23 cellular contexts compared by ENCODE assay signal in genomic region chr10:101513733-101514132, GRCh38.
DNase-seq lines count a peak whose midpoint lies in the region; ATAC-seq, FAIRE-seq and TF ChIP-seq lines count a peak whose summit lies in the region.
"Had no signal": no experiment of that assay in that cellular context is flagged by ENCODE, and none has a peak within 500 bp of the region (broad histone marks: within the 10 kb centered on the region; RNA-seq: fewer than 3 reads in every experiment).

No MANE protein-coding gene starts in this region.

- no peak overlapping the region for H3K4me3 ChIP-seq in A549
- H3K4me3 ChIP-seq in astrocyte (ENCODE audit: insufficient read depth, low read depth, low read length) = no peak overlapping the region
- no peak overlapping the region for H3K4me3 ChIP-seq in endodermal cell (ENCODE audit: low read length)
- no peak overlapping the region for H3K4me3 ChIP-seq in dorsolateral prefrontal cortex
- H3K4me3 ChIP-seq: BLaER1 treated with 17β-estradiol and CSF1 and Interleukin-3, amounts not matched to agents 10 nM and 100 nM; GM12878 had no signal

- H3K9me3 Mint-ChIP-seq in astrocyte (ENCODE audit: unreplicated experiment) (no peaks in the 10 kb centered on the region), endodermal cell (peaks cover 2% of the 10 kb centered on the region)
- no peaks in the 10 kb centered on the region for H3K9me3 Mint-ChIP-seq in effector memory CD8-positive, alpha-beta T cell
- H3K9me3 Mint-ChIP-seq: CD4-positive, alpha-beta T cell; CD8-positive, alpha-beta T cell had no signal

- WGBS in A549 (ENCODE audit: missing lambda C conversion rate) = 80% methylated on average over 2 of the region's 2 CpGs
- WGBS in endodermal cell (ENCODE audit: insufficient coverage in 1 of 2, insufficient read length in 1 of 2), 2 experiments = 98 to 100% methylated on average over 2 of the region's 2 CpGs

- H3K4me3 Mint-ChIP-seq in astrocyte (ENCODE audit: unreplicated experiment) = no peak overlapping the region
- no peak overlapping the region for H3K4me3 Mint-ChIP-seq in effector memory CD8-positive, alpha-beta T cell
- H3K4me3 Mint-ChIP-seq in endodermal cell = no peak overlapping the region
- H3K4me3 Mint-ChIP-seq: B cell; CD4-positive, alpha-beta T cell; CD8-positive, alpha-beta T cell had no signal

- H3K79me2 ChIP-seq in astrocyte (ENCODE audit: insufficient read depth, low read length) = no peaks in the 10 kb centered on the region

- POLR2A ChIA-PET in A549 (lab: Yijun Ruan, JAX) = no interaction called here

- H3K9me3 ChIP-seq in A549 = 0 out of 3 replicates have a peak, but pooled peaks cover 4% of the 10 kb centered on the region
- no peaks in the 10 kb centered on the region for H3K9me3 ChIP-seq in astrocyte (ENCODE audit: insufficient read depth, low read depth, low read length)
- H3K9me3 ChIP-seq in endodermal cell (ENCODE audit: control insufficient read depth, low read length) = peaks cover 7% of the 10 kb centered on the region
- H3K9me3 ChIP-seq: Caco-2 had no signal

- ATAC-seq in A549 = no peak
- no peak for ATAC-seq in effector memory CD8-positive, alpha-beta T cell (replicated peaks)
- ATAC-seq: CD8-positive, alpha-beta T cell; GM12878 had no signal

- H2AFZ ChIP-seq in astrocyte (ENCODE audit: low read depth, low read length) = no peak overlapping the region

- H3K27me3 Mint-ChIP-seq in astrocyte (ENCODE audit: low read depth, unreplicated experiment) (no peaks in the 10 kb centered on the region), endodermal cell (ENCODE audit: insufficient read depth) (no peaks in the 10 kb centered on the region)
- no peaks in the 10 kb centered on the region for H3K27me3 Mint-ChIP-seq in effector memory CD8-positive, alpha-beta T cell
- H3K27me3 Mint-ChIP-seq: B cell; CD4-positive, alpha-beta T cell had no signal

- H3K27ac ChIP-seq in A549 (no peak overlapping the region), astrocyte (ENCODE audit: low read depth, low read length) (no peak overlapping the region), endodermal cell (ENCODE audit: low read depth, low read length) (no peak overlapping the region), dorsolateral prefrontal cortex (no peak overlapping the region)
- H3K27ac ChIP-seq: BLaER1 treated with 17β-estradiol and CSF1 and Interleukin-3, amounts not matched to agents 10 nM and 100 nM; C4-2B had no signal

- no peak for TF ChIP-seq POLR2A in A549 (IDR thresholded peaks at IDR 0.05; ENCODE audit: low read length)

- H3K27ac Mint-ChIP-seq in astrocyte (ENCODE audit: unreplicated experiment) (no peak overlapping the region), endodermal cell (no peak overlapping the region)
- H3K27ac Mint-ChIP-seq in effector memory CD8-positive, alpha-beta T cell = no peak overlapping the region
- H3K27ac Mint-ChIP-seq: B cell; CD4-positive, alpha-beta T cell; CD8-positive, alpha-beta T cell had no signal

- CTCF ChIA-PET in A549 (lab: Yijun Ruan, JAX) = interaction anchor here (0.6 to 2.0 kb wide), 6 partner anchors 22 to 1684 kb away, joined by 3 to 5 read pairs (median 4); no protein-coding TSS in a partner anchor

- peaks cover 2% of the 10 kb centered on the region for H3K4me1 Mint-ChIP-seq in astrocyte (ENCODE audit: low read depth, unreplicated experiment)
- H3K4me1 Mint-ChIP-seq in effector memory CD8-positive, alpha-beta T cell (ENCODE audit: low read depth in 2 of 2) = peaks cover 0 to 12% of the 10 kb centered on the region in 2 donors
- H3K4me1 Mint-ChIP-seq in endodermal cell = peaks cover 6% of the 10 kb centered on the region
- H3K4me1 Mint-ChIP-seq: B cell had no signal

- intact Hi-C loops in dorsolateral prefrontal cortex (cut with DNase I) = no loop called here

- no peak overlapping the region for H3K9ac ChIP-seq in astrocyte (ENCODE audit: low read length)
- H3K9ac ChIP-seq in endodermal cell (ENCODE audit: extremely low read depth, low read length, poor library complexity, severe bottlenecking) = no peak overlapping the region
- H3K9ac ChIP-seq: BLaER1 treated with 17β-estradiol and CSF1 and Interleukin-3, amounts not matched to agents 10 nM and 100 nM had no signal

- H4K20me1 ChIP-seq in astrocyte (ENCODE audit: insufficient read depth, low read length) = peaks cover 9% of the 10 kb centered on the region
- H4K20me1 ChIP-seq: BLaER1 treated with 17β-estradiol and CSF1 and Interleukin-3, amounts not matched to agents 10 nM and 100 nM had no signal

- no peak overlapping the region for H3K4me2 ChIP-seq in A549
- H3K4me2 ChIP-seq in astrocyte (ENCODE audit: low read length) = no peak overlapping the region
- H3K4me2 ChIP-seq: BLaER1 treated with 17β-estradiol and CSF1 and Interleukin-3, amounts not matched to agents 10 nM and 100 nM had no signal

- TF ChIP-seq CTCF in A549 (IDR thresholded peaks at IDR 0.05) (no peak), astrocyte (IDR thresholded peaks at IDR 0.05; ENCODE audit: insufficient read depth, low read depth, low read length) (no peak), endodermal cell (conservative IDR thresholded peaks at IDR 0.05) (no peak), dorsolateral prefrontal cortex (IDR thresholded peaks at IDR 0.05 in 54 of 56, conservative IDR thresholded peaks at IDR 0.05 in 2 of 56; ENCODE audit: low read depth in 1 of 56, partially characterized antibody in 56 of 56) (no peak)

- H3K36me3 ChIP-seq in astrocyte (ENCODE audit: insufficient read depth, low read length) (no peaks in the 10 kb centered on the region), endodermal cell (ENCODE audit: control insufficient read depth, insufficient read depth, low read length) (no peaks in the 10 kb centered on the region)

- TF ChIP-seq RAD21 in A549 (conservative IDR thresholded peaks at IDR 0.05 in 1 of 2, IDR thresholded peaks at IDR 0.05 in 1 of 2) = no peak

- TF ChIP-seq EP300 in A549 (IDR thresholded peaks at IDR 0.05) = no peak

- DNase-seq in A549 (ENCODE audit: low read depth in 1 of 2, low spot score in 1 of 2) (no peak), astrocyte (ENCODE audit: low read depth) (no peak), endodermal cell (no peak), dorsolateral prefrontal cortex (no peak)
- no peak for DNase-seq in activated CD4-positive, CD25-positive, alpha-beta regulatory T cell treated with anti-CD3 and anti-CD28 coated beads, Interleukin-2, amount 50 U/mL, for 72 hours
- DNase-seq in effector memory CD8-positive, alpha-beta T cell = no peak
- DNase-seq: 8988T; AML-193; Caco-2; Calu3; CD4-positive, alpha-beta T cell; CD8-positive, alpha-beta T cell; DMS79 treated with DMSO at 0.1 percent for 48 hours; GDM1 had no signal

- H3K36me3 Mint-ChIP-seq in astrocyte (ENCODE audit: low read depth, unreplicated experiment) (peaks cover 1% of the 10 kb centered on the region), endodermal cell (ENCODE audit: low read depth) (peaks cover 3% of the 10 kb centered on the region)
- H3K36me3 Mint-ChIP-seq in effector memory CD8-positive, alpha-beta T cell (ENCODE audit: insufficient read depth) = peaks cover 4% of the 10 kb centered on the region

- H3K4me1 ChIP-seq in A549 = no peaks in the 10 kb centered on the region
- no peaks in the 10 kb centered on the region for H3K4me1 ChIP-seq in astrocyte (ENCODE audit: insufficient read depth, low read length)
- H3K4me1 ChIP-seq in endodermal cell (ENCODE audit: control insufficient read depth, insufficient read depth, low read length) = no peaks in the 10 kb centered on the region
- H3K4me1 ChIP-seq: BLaER1 treated with 17β-estradiol and CSF1 and Interleukin-3, amounts not matched to agents 10 nM and 100 nM; Caco-2 had no signal

- FAIRE-seq in A549 (lab: Jason Lieb, UNC) (no peak), G401.6 (lab: Jason Lieb, UNC) (peak; percentile 3), astrocyte (lab: Jason Lieb, UNC) (peak; percentile 80), islet of Langerhans (lab: Jason Lieb, UNC) (peak; percentile 72)
- FAIRE-seq: D721Med, GM12878, GM12892, GM18507 had no signal

- H3K27me3 ChIP-seq in astrocyte (ENCODE audit: insufficient read depth, low read length) (no peaks in the 10 kb centered on the region), endodermal cell (ENCODE audit: control insufficient read depth, insufficient read depth, low read length, poor library complexity, severe bottlenecking) (no peaks in the 10 kb centered on the region), dorsolateral prefrontal cortex (no peaks in the 10 kb centered on the region)
- H3K27me3 ChIP-seq: BLaER1 treated with 17β-estradiol and CSF1 and Interleukin-3, amounts not matched to agents 10 nM and 100 nM had no signal

TF ChIP-seq in A549, 52 proteins besides CTCF, POLR2A, EP300 and RAD21:
- TF ChIP-seq ZFP36 (IDR thresholded peaks at IDR 0.05; ENCODE audit: borderline replicate concordance, partially characterized antibody) (peak; percentile 80), MAFK (IDR thresholded peaks at IDR 0.05; ENCODE audit: partially characterized antibody) (no peak)
